Comparison of ENCODE assay signal across 8 cellular contexts in the genomic region with DNA sequence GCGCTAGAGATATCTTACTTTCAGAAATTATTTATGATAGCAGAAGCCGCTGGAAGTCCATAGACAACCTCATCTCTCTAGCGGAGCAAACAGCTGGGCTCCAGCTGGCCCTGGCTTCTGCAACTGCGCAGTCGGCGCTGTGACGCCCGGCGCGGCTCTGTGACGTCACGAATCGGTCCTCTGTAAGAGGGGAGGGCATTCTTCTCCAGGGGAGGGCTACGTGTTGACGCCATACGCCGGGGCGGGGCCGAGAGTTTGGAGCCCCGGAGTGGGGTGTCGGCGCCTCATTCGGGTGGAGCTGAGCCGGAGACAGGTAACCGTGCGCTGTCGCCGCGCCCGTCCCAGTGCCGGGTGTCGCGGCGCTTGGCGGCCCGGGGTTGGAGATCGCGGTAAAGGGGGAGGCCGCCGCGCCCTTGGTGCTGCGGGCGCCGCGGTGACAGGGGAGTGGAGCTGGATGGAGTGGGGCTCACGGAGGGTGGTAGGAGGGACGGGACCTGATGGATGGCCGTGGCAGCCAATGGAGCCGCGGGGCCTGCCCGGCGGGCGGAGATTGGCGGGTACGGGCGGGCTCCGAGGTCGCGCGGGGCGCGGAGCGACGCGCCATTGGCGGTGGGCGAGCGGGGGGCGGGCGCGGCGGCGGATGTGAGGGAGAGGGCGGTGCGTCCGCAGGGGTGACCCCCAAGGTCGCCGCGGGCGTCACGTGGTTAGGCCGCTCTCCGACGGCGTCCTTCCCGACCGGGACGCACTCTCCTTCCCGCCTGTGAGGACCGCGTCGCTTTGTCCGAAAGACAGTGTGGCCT.
A peak's percentile ranks its signal among the peaks of the same experiment; 100 is the strongest.
DNase-seq lines count a peak whose midpoint lies in the region; ATAC-seq and TF ChIP-seq lines count a peak whose summit lies in the region.

A gene (plus strand): TSS at position 287 of the 800 bp plus-strand sequence. CDS start 17,717 bp downstream, outside the sequence.

- peak within 1 kb of the TSS; percentile 99 for H3K27ac Mint-ChIP-seq in central memory CD8-positive, alpha-beta T cell (ENCODE audit: low read depth)

- H3K4me1 Mint-ChIP-seq in central memory CD8-positive, alpha-beta T cell: peaks cover 42% of the 10 kb centered on the region

- peak within 1 kb of the TSS; percentile 91 for H3K4me3 Mint-ChIP-seq in central memory CD8-positive, alpha-beta T cell

- H3K4me3 ChIP-seq in AG09309 (ENCODE audit: control insufficient read depth, low read depth, low read length): peak within 1 kb of the TSS; percentile 91

- H3K36me3 Mint-ChIP-seq in central memory CD8-positive, alpha-beta T cell (ENCODE audit: insufficient read depth): peaks cover 19% of the 10 kb centered on the region

- no peaks in the 10 kb centered on the region for H3K27me3 Mint-ChIP-seq in central memory CD8-positive, alpha-beta T cell

- ATAC-seq in GM19025 (IDR thresholded peaks at IDR 0.05; ENCODE audit: low read depth, unreplicated experiment) (peak; percentile 96), HG03342 (IDR thresholded peaks at IDR 0.05; ENCODE audit: unreplicated experiment) (peak; percentile 90)
- ATAC-seq in central memory CD8-positive, alpha-beta T cell (replicated peaks; ENCODE audit: extremely low read depth, poor library complexity, severe bottlenecking): peak; percentile 94

- DNase-seq in AG09309 (ENCODE audit: low read depth) (peak; percentile 95), NCI-H446 (lab: John Stamatoyannopoulos, UW) (peak; percentile 96 to 99), iris pigment epithelial cell (ENCODE audit: low read depth) (peak; percentile 99)
- DNase-seq in activated CD4-positive, CD25-positive, alpha-beta regulatory T cell treated with anti-CD3 and anti-CD28 coated beads, Interleukin-2, amount 50 U/mL, for 16 hours (ENCODE audit: low read depth, low spot score): peak; percentile 96
- peak; percentile 98 for DNase-seq in central memory CD8-positive, alpha-beta T cell (ENCODE audit: low spot score in 2 of 2)
- DNase-seq in stimulated activated CD4-positive, alpha-beta T cell treated with anti-CD3 and anti-CD28 coated beads, Interleukin-12 subunit alpha, Interleukin-12 subunit beta, amount 100 ng/mL, for 4 hours: peak; percentile 99

- no peak for TF ChIP-seq CTCF in AG09309 (IDR thresholded peaks at IDR 0.05; ENCODE audit: control insufficient read depth, insufficient read depth, low read depth, low read length, missing control alignments)

- H3K9me3 Mint-ChIP-seq in central memory CD8-positive, alpha-beta T cell: no peaks in the 10 kb centered on the region

Comparison
In these comparisons a context has a peak if more than half of its experiments do, and no peak if none do; other contexts are left out.
1. Peak in every context shown above with its lines: DNase-seq, ATAC-seq and H3K4me3 ChIP-seq.